Comparison of ENCODE assay signal across 24 cellular contexts in the genomic region with DNA sequence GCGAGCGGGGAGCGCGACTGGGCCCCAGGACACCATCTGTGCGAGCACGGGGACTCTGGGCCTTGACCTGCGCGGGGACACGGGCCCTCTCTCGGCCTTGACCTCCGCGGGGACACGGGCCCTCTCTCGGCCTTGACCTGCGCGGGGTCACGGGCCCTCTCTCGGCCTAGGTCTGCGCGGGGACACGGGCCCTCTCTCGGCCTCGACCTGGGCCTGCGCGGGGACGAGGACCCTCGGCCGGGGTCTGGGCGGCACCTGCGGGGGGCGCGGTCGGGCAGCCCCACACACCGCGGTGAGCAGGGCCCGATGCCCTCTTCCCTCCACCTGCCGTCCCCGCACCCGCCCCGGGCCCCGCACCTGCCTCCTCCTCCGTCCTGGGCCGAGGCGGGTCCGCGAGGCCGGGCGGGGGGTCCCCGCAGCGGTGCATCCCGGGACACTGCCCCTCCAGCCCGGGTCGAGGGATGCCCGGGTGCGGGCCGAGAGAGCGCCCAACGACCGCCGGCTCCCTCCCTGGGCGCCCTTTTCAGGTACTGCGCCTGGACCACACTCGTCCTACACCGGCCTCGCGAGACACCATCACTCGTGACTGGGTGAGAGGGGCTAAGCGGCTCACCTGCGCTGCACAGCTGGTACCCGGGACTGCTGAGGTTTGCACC. TPM values are rescaled to one million over a fixed set of nuclear protein-coding genes. Genes with fewer than 3 reads are reported as not detected.
"Had no signal": no experiment of that assay in that cellular context is flagged by ENCODE, and none has a peak within 500 bp of the region (broad histone marks: within the 10 kb centered on the region; RNA-seq: fewer than 3 reads in every experiment).

No MANE protein-coding gene starts in this region.

- H3K9me3 Mint-ChIP-seq: memory B cell; stimulated activated effector memory CD8-positive, alpha-beta T cell treated with anti-CD3 and anti-CD28 coated beads, Interleukin-12 subunit alpha, Interleukin-12 subunit beta, amount 100 ng/mL, for 72 hours had no signal

- H3K79me2 ChIP-seq: hepatocyte had no signal

- H3K4me1 Mint-ChIP-seq: memory B cell; mesothelial cell of epicardium; natural killer cell; neural crest cell; stimulated activated effector memory CD8-positive, alpha-beta T cell treated with anti-CD3 and anti-CD28 coated beads, Interleukin-12 subunit alpha, Interleukin-12 subunit beta, amount 100 ng/mL, for 72 hours had no signal

- H3K27ac ChIP-seq: cardiac muscle cell, esophagus squamous epithelium, hepatocyte, ovary, right atrium auricular region, tibial artery had no signal

- H3K36me3 Mint-ChIP-seq: memory B cell; mesothelial cell of epicardium; stimulated activated effector memory CD8-positive, alpha-beta T cell treated with anti-CD3 and anti-CD28 coated beads, Interleukin-12 subunit alpha, Interleukin-12 subunit beta, amount 100 ng/mL, for 72 hours had no signal

- H3K4me1 ChIP-seq: right atrium auricular region, tibial artery had no signal

- H3K4me3 Mint-ChIP-seq: dendritic cell treated with granulocyte-macrophage colony-stimulating factor and Interleukin-4, amounts not matched to agents 40 ng/mL and 50 ng/mL, for 4 days; memory B cell; mesothelial cell of epicardium; natural killer cell; neural crest cell; stimulated activated effector memory CD8-positive, alpha-beta T cell treated with anti-CD3 and anti-CD28 coated beads, Interleukin-12 subunit alpha, Interleukin-12 subunit beta, amount 100 ng/mL, for 72 hours had no signal

- H3K27me3 Mint-ChIP-seq: memory B cell had no signal

- H3K4me3 ChIP-seq: cardiac muscle cell, esophagus squamous epithelium, hepatocyte, ovary, right atrium auricular region, tibial artery had no signal

- H3K9me3 ChIP-seq: esophagus squamous epithelium, ovary, right atrium auricular region, tibial artery had no signal

- H3K27me3 ChIP-seq: hepatocyte, ovary, right atrium auricular region had no signal

- H3K4me2 ChIP-seq: hepatocyte had no signal

- DNase-seq: cerebellar nuclear complex; esophagus squamous epithelium; foreskin fibroblast; kidney glomerular epithelial cell; natural killer cell; ovary; small intestine; stimulated activated CD4-positive, alpha-beta T cell treated with anti-CD3 and anti-CD28 coated beads, Interleukin-2, amount 100 ng/mL, for 48 hours; stimulated activated CD8-positive, alpha-beta memory T cell treated with anti-CD3 and anti-CD28 coated beads, Interleukin-4, amount 100 ng/mL, for 48 hours; tibial artery had no signal

- H3K27ac Mint-ChIP-seq: dendritic cell treated with granulocyte-macrophage colony-stimulating factor and Interleukin-4, amounts not matched to agents 40 ng/mL and 50 ng/mL, for 4 days; memory B cell; mesothelial cell of epicardium; natural killer cell; stimulated activated effector memory CD8-positive, alpha-beta T cell treated with anti-CD3 and anti-CD28 coated beads, Interleukin-12 subunit alpha, Interleukin-12 subunit beta, amount 100 ng/mL, for 72 hours had no signal

- H2AFZ ChIP-seq: hepatocyte had no signal

- ATAC-seq: left lobe of liver; stimulated activated effector memory CD8-positive, alpha-beta T cell treated with anti-CD3 and anti-CD28 coated beads, Interleukin-12 subunit alpha, Interleukin-12 subunit beta, amount 100 ng/mL, for 72 hours had no signal

- H3K36me3 ChIP-seq: cardiac muscle cell, esophagus squamous epithelium, ovary, right atrium auricular region, tibial artery had no signal

RNA-seq across cellular contexts. Expression of a gene that starts 15.7 kb away (rescaled TPM):
- total RNA-seq: cardiac muscle cell, epithelial cell of proximal tubule, left lobe of liver, mucosa of gallbladder, myocyte, posterior vena cava, right atrium auricular region, ureter had no signal
- polyA plus RNA-seq: cardiac muscle cell, hepatocyte had no signal
